In genomic region chr17:42405963-42406495, GRCh38 we compare ENCODE assay signal across 8 cellular contexts. TPM values are rescaled to one million over a fixed set of nuclear protein-coding genes. Genes with fewer than 3 reads are reported as not detected.
DNase-seq lines count a peak whose midpoint lies in the region; ATAC-seq and TF ChIP-seq lines count a peak whose summit lies in the region.

No MANE protein-coding gene starts in this region.

- no peak overlapping the region for H3K27ac Mint-ChIP-seq in activated naive CD8-positive, alpha-beta T cell treated with anti-CD3 and anti-CD28 coated beads for 36 hours

- ATAC-seq in heart left ventricle: peak; percentile 56 to 73 (median 68)
- no peak for ATAC-seq in GM18858 (IDR thresholded peaks at IDR 0.05; ENCODE audit: unreplicated experiment)
- ATAC-seq in GM21447 (IDR thresholded peaks at IDR 0.05; ENCODE audit: unreplicated experiment): no peak

- H3K4me2 ChIP-seq in Loucy (ENCODE audit: low read depth, low read length, poor library complexity, severe bottlenecking): no peak overlapping the region

- no peak overlapping the region for H3K4me3 Mint-ChIP-seq in activated naive CD8-positive, alpha-beta T cell treated with anti-CD3 and anti-CD28 coated beads for 36 hours

- no peaks in the 10 kb centered on the region for H3K79me2 ChIP-seq in Loucy (ENCODE audit: insufficient read depth, low read length)

- DNase-seq in DMS 273 treated with DMSO at 0.1 percent for 48 hours (lab: John Stamatoyannopoulos, UW): peak; percentile 20
- peak; percentile 49 for DNase-seq in SW480 (ENCODE audit: low spot score)
- DNase-seq in activated naive CD8-positive, alpha-beta T cell treated with anti-CD3 and anti-CD28 coated beads for 36 hours: peak; percentile 81
- DNase-seq in heart left ventricle: peak; percentile 83 to 92 (median 83)
- peak; percentile 84 for DNase-seq in retina

- no peak for TF ChIP-seq POLR2A in heart left ventricle (IDR thresholded peaks at IDR 0.05)

- WGBS in heart left ventricle, 4 donors: 30 to 40% (median 35%) methylated on average over 26 of the region's 26 CpGs

- no peaks in the 10 kb centered on the region for H4K20me1 ChIP-seq in Loucy (ENCODE audit: insufficient read depth, low read length, poor library complexity, severe bottlenecking)

- H3K36me3 ChIP-seq in Loucy (ENCODE audit: insufficient read depth, low read length): no peaks in the 10 kb centered on the region
- H3K36me3 ChIP-seq in heart left ventricle: peaks cover 0 to 37% (median 30%) of the 10 kb centered on the region in 9 donors

- H3K4me1 ChIP-seq in Loucy (ENCODE audit: insufficient read depth, low read length, poor library complexity, severe bottlenecking) (peaks cover 17% of the 10 kb centered on the region), heart left ventricle (peaks cover 27 to 93% (median 79%) of the 10 kb centered on the region in 12 donors)

- no peaks in the 10 kb centered on the region for H3K27me3 Mint-ChIP-seq in activated naive CD8-positive, alpha-beta T cell treated with anti-CD3 and anti-CD28 coated beads for 36 hours

- H3K9me2 ChIP-seq in Loucy (replicated peaks; ENCODE audit: low read depth, low read length): no peaks in the 10 kb centered on the region

- H3K27ac ChIP-seq in heart left ventricle: peak overlapping the region; percentile 65 to 100 (median 82)

- intact Hi-C loops in heart left ventricle (cut with DNase I): loop anchor here (1.0 to 5.0 kb wide), 9 partner anchors 17 to 113 kb away; partner anchors contain the start of genes ATP6V0A1 (in 1 of the 10), CAVIN1 (in 1 of the 10) and STAT3 (in 1 of the 10)

- H3K4me1 Mint-ChIP-seq in activated naive CD8-positive, alpha-beta T cell treated with anti-CD3 and anti-CD28 coated beads for 36 hours: peaks cover 18% of the 10 kb centered on the region

- H3K4me3 ChIP-seq in Loucy (ENCODE audit: low read length, poor library complexity, severe bottlenecking) (no peak overlapping the region), heart left ventricle (peak overlapping the region in 7 of 12 donors; percentile 8 to 33 (median 20))

- TF ChIP-seq CTCF in Loucy (conservative IDR thresholded peaks at IDR 0.05; ENCODE audit: low read length): peak; percentile 89
- TF ChIP-seq CTCF in heart left ventricle (IDR thresholded peaks at IDR 0.05): peak; percentile 77 to 92 (median 84)

- H2AFZ ChIP-seq in Loucy (ENCODE audit: low read length): no peak overlapping the region

- H3K9me3 Mint-ChIP-seq in activated naive CD8-positive, alpha-beta T cell treated with anti-CD3 and anti-CD28 coated beads for 36 hours: no peaks in the 10 kb centered on the region

- no peaks in the 10 kb centered on the region for H3K27me3 ChIP-seq in Loucy (ENCODE audit: insufficient read depth, low read length, poor library complexity, severe bottlenecking)
- no peaks in the 10 kb centered on the region for H3K27me3 ChIP-seq in heart left ventricle

- no peaks in the 10 kb centered on the region for H3K36me3 Mint-ChIP-seq in activated naive CD8-positive, alpha-beta T cell treated with anti-CD3 and anti-CD28 coated beads for 36 hours

- H3K9me3 ChIP-seq in Loucy (ENCODE audit: insufficient read depth, low read depth, low read length): no peaks in the 10 kb centered on the region
- H3K9me3 ChIP-seq in heart left ventricle: no peaks in the 10 kb centered on the region

- no peaks in the 10 kb centered on the region for H3F3A ChIP-seq in Loucy (ENCODE audit: low read depth)

- no peak overlapping the region for H3K9ac ChIP-seq in Loucy (ENCODE audit: low read depth, low read length, poor library complexity, severe bottlenecking)

RNA-seq across cellular contexts. Expression of gene CAVIN1, which starts 17.0 kb away (rescaled TPM):
- 1 to 10 TPM; 1.7 to 1.9 TPM for total RNA-seq in activated naive CD8-positive, alpha-beta T cell treated with anti-CD3 and anti-CD28 coated beads for 36 hours
- total RNA-seq in heart left ventricle: 100 to 1,000 TPM; 195 to 318 (median 253) TPM
- polyA plus RNA-seq in heart left ventricle: 100 to 1,000 TPM; 140 to 281 TPM

RNA-seq across cellular contexts. Expression of gene STAT3, which starts 17.8 kb away (rescaled TPM):
- 100 to 1,000 TPM; 221 to 223 TPM for total RNA-seq in activated naive CD8-positive, alpha-beta T cell treated with anti-CD3 and anti-CD28 coated beads for 36 hours
- 100 to 1,000 TPM; 111 to 614 (median 148) TPM for total RNA-seq in heart left ventricle
- 100 to 1,000 TPM in 1 of 2 donors, 10 to 100 TPM in 1; 36.0 to 152 TPM for polyA plus RNA-seq in heart left ventricle

RNA-seq across cellular contexts. Expression of gene ATP6V0A1, which starts 52.6 kb away (rescaled TPM):
- total RNA-seq in activated naive CD8-positive, alpha-beta T cell treated with anti-CD3 and anti-CD28 coated beads for 36 hours: 1 to 10 TPM; 3.4 to 5.6 TPM
- 10 to 100 TPM; 30.3 to 65.9 (median 35.9) TPM for total RNA-seq in heart left ventricle
- polyA plus RNA-seq in heart left ventricle: 10 to 100 TPM; 24.3 to 40.6 TPM

Comparison
In these comparisons a context has a peak if more than half of its experiments do, and no peak if none do; other contexts are left out.
1. DNase-seq: peak in every context shown above with its lines; median percentile 84 in retina; 83 in heart left ventricle; 81 in activated naive CD8-positive, alpha-beta T cell treated with anti-CD3 and anti-CD28 coated beads for 36 hours; 49 in SW480; 20 in DMS 273 treated with DMSO at 0.1 percent for 48 hours.
2. ATAC-seq: peak in heart left ventricle (4 of 4); none in GM18858 (single experiment) and GM21447 (single experiment).
3. RNA of gene CAVIN1, which starts 17.0 kb away (total RNA-seq): 195 to 318 TPM in heart left ventricle; 1.7 to 1.9 TPM in activated naive CD8-positive, alpha-beta T cell treated with anti-CD3 and anti-CD28 coated beads for 36 hours; every median in the first group is over 10 times any median in the second.
4. RNA of gene ATP6V0A1, which starts 52.6 kb away (total RNA-seq): 30.3 to 65.9 TPM in heart left ventricle; 3.4 to 5.6 TPM in activated naive CD8-positive, alpha-beta T cell treated with anti-CD3 and anti-CD28 coated beads for 36 hours; every median in the first group is over 4 times any median in the second.